ENCODE assay signal across 9 cellular contexts in the genomic region with DNA sequence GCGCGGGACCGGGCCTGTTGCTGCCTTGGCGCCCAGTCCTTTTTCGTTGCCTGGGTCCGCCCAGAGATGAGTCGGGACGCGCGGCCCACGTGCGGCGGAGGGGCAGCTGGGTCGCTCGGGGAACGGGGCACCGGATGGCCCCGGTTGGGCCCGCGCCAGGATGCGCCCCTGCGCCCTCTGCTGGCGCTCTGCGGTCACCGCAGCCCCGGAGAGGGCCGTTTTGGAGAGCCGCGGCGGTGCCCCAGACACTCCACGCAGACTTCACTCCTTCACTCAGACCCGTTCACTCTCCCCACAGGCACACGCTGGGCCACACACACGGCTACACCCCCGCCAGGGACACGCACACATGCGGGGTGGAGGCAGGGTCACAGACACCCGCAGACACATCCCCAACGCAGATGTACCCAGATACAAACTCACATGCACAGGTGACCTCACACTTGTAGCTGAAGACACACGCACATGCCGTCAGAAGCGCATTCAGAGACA. TPM values are rescaled to one million over a fixed set of nuclear protein-coding genes. Genes with fewer than 3 reads are reported as not detected.
A peak's percentile ranks its signal among the peaks of the same experiment; 100 is the strongest.
DNase-seq lines count a peak whose midpoint lies in the region; ATAC-seq and TF ChIP-seq lines count a peak whose summit lies in the region.
"Had no signal": no experiment of that assay in that cellular context is flagged by ENCODE, and none has a peak within 500 bp of the region (broad histone marks: within the 10 kb centered on the region; RNA-seq: fewer than 3 reads in every experiment).

No MANE protein-coding gene starts in this region.

- peaks cover 26% of the 10 kb centered on the region for H3K36me3 ChIP-seq in PC-3 (ENCODE audit: low read depth, low read length)
- H3K36me3 ChIP-seq in thymus (ENCODE audit: control insufficient read depth, insufficient read depth): no peaks in the 10 kb centered on the region

- no peaks in the 10 kb centered on the region for H3K9me2 ChIP-seq in PC-3 (replicated peaks; ENCODE audit: low read length)

- no peak overlapping the region for H3K9ac ChIP-seq in PC-3 (ENCODE audit: low read length)

- peaks cover 25% of the 10 kb centered on the region for H3K4me1 Mint-ChIP-seq in HFFc6 (ENCODE audit: low read depth)
- peaks cover 3% of the 10 kb centered on the region for H3K4me1 Mint-ChIP-seq in osteocyte (ENCODE audit: unreplicated experiment)

- H3K27ac Mint-ChIP-seq in HFFc6 (peak overlapping the region; percentile 68), osteocyte (ENCODE audit: unreplicated experiment) (peak overlapping the region; percentile 13)

- DNase-seq in COLO829 (ENCODE audit: low spot score) (peak; percentile 30), HFFc6 (peak; percentile 43), PC-3 (peak; percentile 62), activated T-helper 1 cell treated with Interleukin-2 at 50 U/mL for 16 hours (ENCODE audit: low read depth) (peak; percentile 72), foreskin fibroblast (peak; percentile 62 to 86), osteocyte (ENCODE audit: extremely low spot score, unreplicated experiment) (no peak)

- H4K20me1 ChIP-seq in PC-3 (ENCODE audit: low read length): no peaks in the 10 kb centered on the region

- intact Hi-C loops in PC-3 (cut with micrococcal nuclease): loop anchor here (2.0 to 5.0 kb wide), 3 partner anchors 37 to 150 kb away; a partner anchor contains a TSS

- H3K4me3 ChIP-seq in PC-3 (ENCODE audit: low read length) (no peak overlapping the region), foreskin fibroblast (ENCODE audit: low read depth in 1 of 2, low read length in 2 of 2) (peak overlapping the region in 1 of 2 donors; percentile 31), thymus (ENCODE audit: low read length) (peak overlapping the region; percentile 47)
- H3K4me3 ChIP-seq: SK-N-MC had no signal

- no peak overlapping the region for H3K4me2 ChIP-seq in PC-3 (ENCODE audit: low read length)

- peak; percentile 94 for TF ChIP-seq CTCF in HFFc6 (IDR thresholded peaks at IDR 0.05)
- TF ChIP-seq CTCF in PC-3 (conservative IDR thresholded peaks at IDR 0.05; ENCODE audit: low read depth, low read length): peak; percentile 82
- TF ChIP-seq CTCF in foreskin fibroblast (IDR thresholded peaks at IDR 0.05; ENCODE audit: low read depth, low read length): peak; percentile 93
- peak; percentile 89 for TF ChIP-seq CTCF in osteocyte (IDR thresholded peaks at IDR 0.05)

- H3K4me1 ChIP-seq in PC-3 (ENCODE audit: insufficient read depth, low read length) (peaks cover 28% of the 10 kb centered on the region), thymus (ENCODE audit: control insufficient read depth, insufficient read depth, low read length) (no peaks in the 10 kb centered on the region)

- BruUV-seq in PC-3 (replicated peaks; lab: Mats Ljungman, UMichigan): no TSS peak

- no peaks in the 10 kb centered on the region for H3K9me3 ChIP-seq in PC-3 (ENCODE audit: low read length)
- no peaks in the 10 kb centered on the region for H3K9me3 ChIP-seq in thymus (ENCODE audit: control insufficient read depth)

- 12% methylated on average over 42 of the region's 42 CpGs for WGBS in thymus

- H3K79me2 ChIP-seq in PC-3 (ENCODE audit: low read length): peaks cover 33% of the 10 kb centered on the region

- H3K4me3 Mint-ChIP-seq in HFFc6: peak overlapping the region; percentile 25
- no peak overlapping the region for H3K4me3 Mint-ChIP-seq in osteocyte (ENCODE audit: unreplicated experiment)

- H3F3A ChIP-seq in PC-3 (ENCODE audit: low read length, unreplicated experiment): no peaks in the 10 kb centered on the region

- CTCF ChIA-PET in PC-3 (lab: Charles Lee): interaction anchor here (0.5 kb wide), 1 partner anchor 39 kb away, joined by 8 read pairs; no protein-coding TSS in a partner anchor

- no peak overlapping the region for H2AFZ ChIP-seq in PC-3 (ENCODE audit: low read length)

- POLR2A ChIA-PET in PC-3 (lab: Charles Lee; ENCODE audit: unreplicated experiment): no interaction called here

- no peaks in the 10 kb centered on the region for H3K27me3 ChIP-seq in PC-3 (ENCODE audit: low read length)
- H3K27me3 ChIP-seq in thymus (ENCODE audit: control insufficient read depth, insufficient read depth): no peaks in the 10 kb centered on the region

- H3K27me3 Mint-ChIP-seq in HFFc6 (ENCODE audit: insufficient read depth): peaks cover 3% of the 10 kb centered on the region
- H3K27me3 Mint-ChIP-seq in osteocyte (ENCODE audit: unreplicated experiment): no peaks in the 10 kb centered on the region

- ATAC-seq in PC-3 (peak; percentile 14; the same call in 1 of the 2 replicates), HG03520 (IDR thresholded peaks at IDR 0.05; ENCODE audit: unreplicated experiment) (no peak)

- H3K36me3 Mint-ChIP-seq in HFFc6 (ENCODE audit: low read depth): peaks cover 5% of the 10 kb centered on the region
- H3K36me3 Mint-ChIP-seq in osteocyte (ENCODE audit: unreplicated experiment): peaks cover 3% of the 10 kb centered on the region

- H3K9me3 Mint-ChIP-seq in HFFc6 (no peaks in the 10 kb centered on the region), osteocyte (ENCODE audit: unreplicated experiment) (no peaks in the 10 kb centered on the region)

- no peak overlapping the region for H3K27ac ChIP-seq in PC-3 (ENCODE audit: low read length)
- H3K27ac ChIP-seq in thymus (ENCODE audit: low read depth): no peak overlapping the region
- H3K27ac ChIP-seq: SK-N-MC had no signal

RNA-seq across cellular contexts. Expression of a gene that starts 38.8 kb away (rescaled TPM):
- 10 to 100 TPM; 22.0 to 35.6 (median 24.6) TPM for total RNA-seq in HFFc6 (2021; fragmentation: NEBNext Ultra II Directional; extraction: Animal tissue kit (Norgen Biotek cat#: 25700))
- total RNA-seq in PC-3 (2014; rRNA removed): 55.6 and 82.1 TPM in 2 replicates
- total RNA-seq in osteocyte: 30.1 and 32.5 TPM in 2 replicates
- polyA plus RNA-seq in thymus: 14.5 TPM
